In the genomic region with DNA sequence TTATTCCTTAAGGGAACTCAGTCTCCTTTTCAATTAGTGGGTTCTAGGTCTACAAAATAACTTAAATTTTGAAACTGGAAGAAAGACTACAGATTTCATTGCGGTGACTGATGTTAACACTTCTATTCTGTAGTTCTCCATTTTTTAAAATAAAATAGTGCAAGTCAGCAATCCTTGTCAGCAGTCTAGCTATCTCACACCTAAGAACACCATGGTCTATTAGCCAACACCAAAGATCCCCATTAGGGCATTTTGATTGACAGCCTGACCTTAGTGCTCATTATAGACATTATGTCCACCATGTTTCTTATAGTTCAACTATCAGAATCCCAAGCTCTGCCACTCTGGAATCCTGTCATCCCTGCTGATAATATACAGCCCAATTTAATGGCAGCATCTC, we compare ENCODE assay signal across 29 cellular contexts. TPM values are rescaled to one million over a fixed set of nuclear protein-coding genes. Genes with fewer than 3 reads are reported as not detected.
"Had no signal": no experiment of that assay in that cellular context is flagged by ENCODE, and none has a peak within 500 bp of the region (broad histone marks: within the 10 kb centered on the region; RNA-seq: fewer than 3 reads in every experiment).

No MANE protein-coding gene starts in this region.

- H3K9me3 ChIP-seq: colonic mucosa, esophagus squamous epithelium, gastrocnemius medialis, heart right ventricle, left lung had no signal

- H3K4me1 ChIP-seq: colonic mucosa, esophagus squamous epithelium, gastrocnemius medialis had no signal

- H3K27ac ChIP-seq: colonic mucosa, epithelial cell of prostate, esophagus squamous epithelium, gastrocnemius medialis, heart right ventricle, left lung had no signal

- FAIRE-seq: endometrium, islet of Langerhans, keratinocyte had no signal

- ATAC-seq: effector memory CD8-positive, alpha-beta T cell; esophagus mucosa; gastrocnemius medialis; heart right ventricle; left cardiac atrium; left lung; left ventricle myocardium superior; naive thymus-derived CD4-positive, alpha-beta T cell had no signal

- H3K27me3 ChIP-seq: colonic mucosa, gastrocnemius medialis, left lung had no signal

- H3K4me3 ChIP-seq: colonic mucosa, esophagus squamous epithelium, gastrocnemius medialis, heart right ventricle, left lung, lung had no signal

- H3K36me3 ChIP-seq: colonic mucosa, esophagus squamous epithelium, gastrocnemius medialis, heart right ventricle, left lung had no signal

- DNase-seq: colonic mucosa; cortex of kidney; effector CD8-positive, alpha-beta T cell; effector memory CD8-positive, alpha-beta T cell; endodermal cell; erythroblast; esophagus squamous epithelium; foreskin fibroblast; foreskin melanocyte; gastrocnemius medialis; glutamatergic neuron; head of caudate nucleus; heart right ventricle; hippocampal formation; left cardiac atrium; left lung; left ventricle myocardium superior; mammary epithelial cell; mesendoderm; midbrain; naive thymus-derived CD4-positive, alpha-beta T cell had no signal

RNA-seq across cellular contexts. Expression of a gene that starts 27.4 kb away (rescaled TPM):
- total RNA-seq: endodermal cell, glomerular endothelial cell, kidney epithelial cell, mammary epithelial cell had no signal
- polyA plus RNA-seq: keratinocyte, mammary epithelial cell had no signal
